Comparison of ENCODE assay signal across 1 cellular context in the genomic region with DNA sequence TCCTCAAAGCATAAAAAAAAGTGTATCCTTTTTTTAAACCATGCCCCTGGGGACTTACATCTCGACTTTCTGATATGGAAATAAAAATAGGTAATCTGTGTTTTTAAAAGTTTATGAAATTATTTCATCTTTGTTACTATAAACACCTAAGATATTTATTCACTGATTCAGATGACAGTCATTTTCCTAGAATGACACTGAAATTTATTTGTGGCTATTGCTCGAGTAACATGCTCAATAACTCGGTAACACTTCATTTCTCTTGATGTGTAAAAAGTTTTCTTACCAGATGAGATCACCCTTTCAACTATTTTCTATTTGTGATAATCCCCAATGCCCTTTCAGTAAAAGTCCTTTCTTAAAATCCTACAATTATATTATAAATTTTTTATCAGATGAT.
TF ChIP-seq lines count a peak whose summit lies in the region.

No MANE protein-coding gene starts in this region.

TF ChIP-seq in GM12878, 131 proteins besides CTCF, POLR2A, EP300 and RAD21 (continued from another document):
- no peak for TF ChIP-seq CHD2 (IDR thresholded peaks at IDR 0.05; ENCODE audit: borderline replicate concordance, low read depth, low read length)
- TF ChIP-seq TCF7 (IDR thresholded peaks at IDR 0.05; ENCODE audit: borderline replicate concordance) = 0 out of 2 replicates have a peak, but pooled peaks have one; percentile 10
- TF ChIP-seq ZNF274 (IDR thresholded peaks at IDR 0.05; ENCODE audit: insufficient read depth, insufficient read length) = no peak
- TF ChIP-seq MEF2A (IDR thresholded peaks at IDR 0.05; ENCODE audit: insufficient read depth, low read depth, low read length) = peak; percentile 22; the same call in 1 of the 2 replicates
- no peak for TF ChIP-seq NFYA (IDR thresholded peaks at IDR 0.05; ENCODE audit: borderline replicate concordance, low read depth, low read length)
- TF ChIP-seq SRF (IDR thresholded peaks at IDR 0.05; ENCODE audit: low read depth in 2 of 2, low read length in 2 of 2) = no peak
- TF ChIP-seq JUNB (IDR thresholded peaks at IDR 0.05) = peak; percentile 79
- TF ChIP-seq KAT2A (conservative IDR thresholded peaks at IDR 0.05; ENCODE audit: control insufficient read depth, low read depth, low read length) = no peak
TF ChIP-seq in GM12878: peak in this region for 8.
